8 cellular contexts compared by ENCODE assay signal in the genomic region with DNA sequence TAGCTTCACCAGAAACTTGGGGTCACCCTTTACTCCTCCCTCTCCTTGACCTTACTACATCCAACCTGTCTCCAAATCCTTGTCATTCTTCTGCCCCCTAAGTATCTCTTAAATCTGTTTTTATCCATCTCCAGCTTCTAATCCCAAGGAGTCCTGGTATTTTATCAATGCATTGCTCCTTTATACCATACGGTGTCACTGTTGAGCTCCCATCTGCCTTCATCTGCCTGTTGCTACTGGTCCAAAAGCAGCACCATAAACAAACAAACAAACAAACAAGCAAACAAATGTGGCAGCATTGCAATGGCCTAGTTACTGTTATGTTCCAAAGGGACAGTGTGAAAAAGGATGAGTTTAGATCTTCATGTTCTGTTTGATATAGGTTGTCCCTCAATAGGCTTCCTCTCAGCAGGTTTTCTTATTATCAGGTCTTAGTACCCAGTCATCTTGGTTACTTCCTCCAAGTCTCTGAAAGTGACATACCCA. TPM values are rescaled to one million over a fixed set of nuclear protein-coding genes. Genes with fewer than 3 reads are reported as not detected.
DNase-seq lines count a peak whose midpoint lies in the region; ATAC-seq and TF ChIP-seq lines count a peak whose summit lies in the region.

No MANE protein-coding gene starts in this region.

- no peaks in the 10 kb centered on the region for H3K27me3 ChIP-seq in neural cell (ENCODE audit: insufficient read depth, low read depth, low read length)

- no peaks in the 10 kb centered on the region for H3K36me3 ChIP-seq in neural cell (ENCODE audit: insufficient read depth, low read length)

- TF ChIP-seq EP300 in neural cell (conservative IDR thresholded peaks at IDR 0.05; ENCODE audit: poor library complexity, severe bottlenecking), result no peak

- ATAC-seq in SK-N-SH treated with all-trans-retinoic acid at 6 μM for 48 hours, result peak; percentile 87
- no peak for ATAC-seq in HG02938 (IDR thresholded peaks at IDR 0.05; ENCODE audit: unreplicated experiment)

- no peaks in the 10 kb centered on the region for H3K9me2 ChIP-seq in neural cell (ENCODE audit: insufficient read depth, low read length)

- no peaks in the 10 kb centered on the region for H4K20me1 ChIP-seq in neural cell (ENCODE audit: insufficient read depth)

- no peak overlapping the region for H2AFZ ChIP-seq in neural cell (ENCODE audit: low read depth, low read length)

- no peaks in the 10 kb centered on the region for H3F3A ChIP-seq in neural cell (ENCODE audit: insufficient read depth, low read length, poor library complexity, severe bottlenecking)

- no peak overlapping the region for H3K9ac ChIP-seq in neural cell (ENCODE audit: low read length)

- peak; percentile 79 for TF ChIP-seq RAD21 in neural cell (conservative IDR thresholded peaks at IDR 0.05)

- H3K27ac ChIP-seq in neural cell (ENCODE audit: low read length), result no peak overlapping the region

- in situ Hi-C loops in ACHN (cut with HindIII; ENCODE audit: low pct_ligation_motif_present, low pct_unique_long_range_greater_than_20kb, low sequenced_read_pairs), result no loop called here

- H3K9me3 ChIP-seq in neural cell (ENCODE audit: low read length), result no peaks in the 10 kb centered on the region

- peak; percentile 91 for TF ChIP-seq CTCF in fibroblast of mammary gland (conservative IDR thresholded peaks at IDR 0.05; ENCODE audit: control insufficient read depth, insufficient read depth, low read depth, low read length)
- TF ChIP-seq CTCF in neural cell (IDR thresholded peaks at IDR 0.05; ENCODE audit: poor library complexity, severe bottlenecking), result peak; percentile 85

- H3K4me3 ChIP-seq in fibroblast of mammary gland (ENCODE audit: control insufficient read depth, low read depth, low read length), result no peak overlapping the region
- H3K4me3 ChIP-seq in neural cell (ENCODE audit: low read length), result no peak overlapping the region

- H3K4me2 ChIP-seq in neural cell (ENCODE audit: low read length), result no peak overlapping the region

- DNase-seq in ACHN (peak; percentile 48), GM04503 (ENCODE audit: low read depth) (peak; percentile 21), KG1 (lab: John Stamatoyannopoulos, UW) (peak; percentile 9), fibroblast of mammary gland (ENCODE audit: low read depth) (peak; percentile 61), islet precursor cell (no peak)

- no peaks in the 10 kb centered on the region for H3K79me2 ChIP-seq in neural cell (replicated peaks; ENCODE audit: insufficient read depth, low read length)

TF ChIP-seq in SK-N-SH treated with all-trans-retinoic acid at 6 μM for 48 hours, 23 proteins besides CTCF, POLR2A, EP300 and RAD21:
- no peak for TF ChIP-seq TCF4 (CRISPR knock-in tag; IDR thresholded peaks at IDR 0.05; ENCODE audit: borderline replicate concordance)
- peak; percentile 58; the same call in 1 of the 2 replicates for TF ChIP-seq ZNF70 (CRISPR knock-in tag; IDR thresholded peaks at IDR 0.05)

TF ChIP-seq in neural cell, 6 proteins besides CTCF, POLR2A, EP300 and RAD21:
- TF ChIP-seq SMC3 (conservative IDR thresholded peaks at IDR 0.05; ENCODE audit: poor library complexity), result peak; percentile 82
- no peak for TF ChIP-seq MXI1 (conservative IDR thresholded peaks at IDR 0.05; ENCODE audit: poor library complexity, severe bottlenecking)

RNA-seq across cellular contexts. Expression of gene DNHD1, which starts 34.2 kb away (rescaled TPM):
- polyA plus RNA-seq in neural cell, result 5.1 and 5.2 TPM in 2 replicates
- polyA minus RNA-seq in neural cell, result 7.8 and 9.5 TPM in 2 replicates

RNA-seq across cellular contexts. Expression of gene TIMM10B, which starts 50.0 kb away (rescaled TPM):
- polyA plus RNA-seq in neural cell, result 21.8 and 24.9 TPM in 2 replicates
- polyA minus RNA-seq in neural cell, result 40.4 and 42.4 TPM in 2 replicates

RNA-seq across cellular contexts. Expression of gene ARFIP2, which starts 50.2 kb away (rescaled TPM):
- 83.7 and 89.9 TPM in 2 replicates for polyA plus RNA-seq in neural cell
- 44.3 and 49.2 TPM in 2 replicates for polyA minus RNA-seq in neural cell

RNA-seq across cellular contexts. Expression of gene TRIM3, which starts 57.6 kb away (rescaled TPM):
- 81.7 and 120 TPM in 2 replicates for polyA plus RNA-seq in neural cell
- 71.5 and 73.3 TPM in 2 replicates for polyA minus RNA-seq in neural cell
